ENCODE assay signal across 7 cellular contexts in the genomic region with DNA sequence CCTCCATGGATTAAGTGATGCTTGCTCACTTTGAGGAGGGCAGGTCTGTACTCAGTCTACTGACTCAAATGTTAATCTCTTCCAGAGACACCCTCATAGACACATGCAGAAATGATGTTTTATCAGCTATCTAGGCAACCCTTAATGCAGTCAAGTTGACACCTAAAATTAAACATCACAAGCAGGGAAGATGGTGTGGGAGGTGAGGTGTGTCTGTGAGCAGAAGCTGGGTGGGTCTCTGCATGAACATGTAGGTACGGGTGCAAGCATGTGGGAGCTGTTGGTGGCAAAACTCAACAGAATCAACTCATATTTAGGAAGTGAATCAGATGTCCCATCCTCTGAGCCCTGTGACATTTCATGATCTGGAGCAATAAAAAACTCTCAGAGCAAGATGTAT.
"Had no signal": no experiment of that assay in that cellular context is flagged by ENCODE, and none has a peak within 500 bp of the region (broad histone marks: within the 10 kb centered on the region; RNA-seq: fewer than 3 reads in every experiment).

No MANE protein-coding gene starts in this region.

- FAIRE-seq: G401.6, GM12878, GM12892, GM18507, GM19239 had no signal

- ATAC-seq: GM12878 had no signal

- DNase-seq: GDM1, GF-D8 had no signal

- H3K4me3 ChIP-seq: GM12878 had no signal
